ENCODE assay signal across 1 cellular context in genomic region chr3:46978985-46979944, GRCh38.
TF ChIP-seq lines count a peak whose summit lies in the region.

Gene NBEAL2 (plus strand): TSS chr3:46979666. CDS start chr3:46979862, 196 bp downstream.

TF ChIP-seq in HCT116, 20 proteins besides CTCF, POLR2A, EP300 and RAD21 (continued from another document):
- TF ChIP-seq ATF3 (IDR thresholded peaks at IDR 0.05) (no peak), ZFX (IDR thresholded peaks at IDR 0.05) (peak; percentile 77; the same call in 1 of the 2 replicates), SP1 (IDR thresholded peaks at IDR 0.05; ENCODE audit: low read depth) (no peak), SIN3A (IDR thresholded peaks at IDR 0.05; ENCODE audit: low read depth) (no peak), POLR2AphosphoS5 (IDR thresholded peaks at IDR 0.05; ENCODE audit: low read depth, low read length) (peak; percentile 82), EZH2phosphoT487 (IDR thresholded peaks at IDR 0.05; ENCODE audit: borderline replicate concordance) (no peak), SRF (IDR thresholded peaks at IDR 0.05; ENCODE audit: low read depth) (no peak), CBX3 (IDR thresholded peaks at IDR 0.05; ENCODE audit: low read depth) (no peak), MAX (IDR thresholded peaks at IDR 0.05) (no peak), ZNF274 (IDR thresholded peaks at IDR 0.05; ENCODE audit: low read depth, low read length) (no peak), TCF7L2 (IDR thresholded peaks at IDR 0.05; ENCODE audit: borderline replicate concordance, extremely low read depth, insufficient read depth, insufficient read length) (peak; percentile 32), YY1 (IDR thresholded peaks at IDR 0.05; ENCODE audit: extremely low read depth, insufficient replicate concordance, low read depth, low read length) (peak; percentile 60), FOSL1 (IDR thresholded peaks at IDR 0.05; ENCODE audit: low read depth) (no peak), ELF1 (IDR thresholded peaks at IDR 0.05; ENCODE audit: borderline replicate concordance, low read depth) (no peak), EZH2 (IDR thresholded peaks at IDR 0.05) (no peak), ZBTB33 (IDR thresholded peaks at IDR 0.05; ENCODE audit: extremely low read depth, insufficient replicate concordance, low read length) (no peak), JUND (IDR thresholded peaks at IDR 0.05) (no peak)
